ENCODE assay signal across 8 cellular contexts in genomic region chr4:104490770-104491395, GRCh38. TPM values are rescaled to one million over a fixed set of nuclear protein-coding genes. Genes with fewer than 3 reads are reported as not detected.
A peak's percentile ranks its signal among the peaks of the same experiment; 100 is the strongest.
DNase-seq lines count a peak whose midpoint lies in the region; ATAC-seq and TF ChIP-seq lines count a peak whose summit lies in the region.

No MANE protein-coding gene starts in this region.

- CTCF ChIA-PET in HEK293T (lab: Yijun Ruan, JAX), result interaction anchor here (0.6 to 0.9 kb wide), 2 partner anchors 10 to 20 kb away, joined by 3 read pairs; no protein-coding TSS in a partner anchor

- ATAC-seq in left ventricle myocardium superior, result peak; percentile 48

- TF ChIP-seq CTCF in GM10266 (IDR thresholded peaks at IDR 0.05; ENCODE audit: control insufficient read depth, insufficient read depth, low read depth, missing control alignments), result no peak

- intact Hi-C loops in left ventricle myocardium superior (cut with micrococcal nuclease), result no loop called here
- intact Hi-C loops in posterior cingulate gyrus (cut with DNase I), result no loop called here

- DNase-seq in GM10266 (ENCODE audit: extremely low spot score) (peak; percentile 53), HEK293T (ENCODE audit: extremely low spot score) (peak; percentile 58), NAMALWA (ENCODE audit: low spot score) (peak; percentile 7), SKM-1 (lab: John Stamatoyannopoulos, UW; ENCODE audit: unreplicated experiment) (peak; percentile 27), amniotic stem cell (lab: John Stamatoyannopoulos, UW) (peak; percentile 0), left ventricle myocardium superior (peak; percentile 87), posterior cingulate gyrus (peak; percentile 58 to 94 (median 74)), KG1 (lab: John Stamatoyannopoulos, UW) (no peak)

- POLR2A ChIA-PET in HEK293T (lab: Yijun Ruan, JAX), result no interaction called here

TF ChIP-seq in HEK293T, 16 proteins besides CTCF, POLR2A, EP300 and RAD21:
- peak; percentile 51; the same call in 1 of the 2 replicates for TF ChIP-seq PKNOX1 (IDR thresholded peaks at IDR 0.05)
- no peak for TF ChIP-seq FOXK2 (IDR thresholded peaks at IDR 0.05)
- TF ChIP-seq CTBP1 (IDR thresholded peaks at IDR 0.05; ENCODE audit: borderline replicate concordance), result no peak
- no peak for TF ChIP-seq NFRKB (IDR thresholded peaks at IDR 0.05)
TF ChIP-seq in HEK293T: peak in this region for 1.

RNA-seq across cellular contexts. Expression of gene CXXC4, which starts 3.8 kb away (rescaled TPM):
- total RNA-seq in left ventricle myocardium superior, result 5.0 TPM
